12 cellular contexts compared by ENCODE assay signal in genomic region chr9:95517559-95517933, GRCh38. TPM values are rescaled to one million over a fixed set of nuclear protein-coding genes. Genes with fewer than 3 reads are reported as not detected.
DNase-seq lines count a peak whose midpoint lies in the region; ATAC-seq and TF ChIP-seq lines count a peak whose summit lies in the region.
"Had no signal": no experiment of that assay in that cellular context is flagged by ENCODE, and none has a peak within 500 bp of the region (broad histone marks: within the 10 kb centered on the region; RNA-seq: fewer than 3 reads in every experiment).

No MANE protein-coding gene starts in this region.

- intact Hi-C loops in activated CD4-positive, alpha-beta memory T cell treated with anti-CD3 and anti-CD28 coated beads for 36 hours (cut with micrococcal nuclease) = loop anchor here (10.0 kb wide), 1 partner anchor 203 kb away; the partner anchor contains the start of gene FANCC

- no peak for TF ChIP-seq RAD21 in SK-N-SH (IDR thresholded peaks at IDR 0.05; ENCODE audit: low read length)

- peaks cover 12% of the 10 kb centered on the region for H3F3A ChIP-seq in SK-N-SH (replicated peaks; ENCODE audit: insufficient read depth)

- H3K4me2 ChIP-seq in SK-N-SH = no peak overlapping the region

- peak overlapping the region; percentile 34 for H3K4me3 Mint-ChIP-seq in activated CD4-positive, alpha-beta memory T cell treated with anti-CD3 and anti-CD28 coated beads, Interleukin-2, amount 10 ng/mL, durations not matched to agents 7 days and 5 days
- no peak overlapping the region for H3K4me3 Mint-ChIP-seq in activated CD4-positive, alpha-beta memory T cell treated with anti-CD3 and anti-CD28 coated beads for 36 hours
- peak overlapping the region; percentile 99 for H3K4me3 Mint-ChIP-seq in stimulated activated effector memory CD8-positive, alpha-beta T cell treated with anti-CD3 and anti-CD28 coated beads, Interleukin-12 subunit alpha, Interleukin-12 subunit beta, amount 100 ng/mL, for 72 hours

- H3K4me3 ChIP-seq in astrocyte of the cerebellum (ENCODE audit: low read depth, low read length) (peak overlapping the region; percentile 52), kidney epithelial cell (ENCODE audit: low read depth, low read length) (peak overlapping the region; percentile 31), SK-N-SH (ENCODE audit: low read depth in 2 of 2, low read length in 1 of 2) (no peak overlapping the region)

- peaks cover 13% of the 10 kb centered on the region for H3K4me1 Mint-ChIP-seq in activated CD4-positive, alpha-beta memory T cell treated with anti-CD3 and anti-CD28 coated beads, Interleukin-2, amount 10 ng/mL, durations not matched to agents 7 days and 5 days
- H3K4me1 Mint-ChIP-seq in activated CD4-positive, alpha-beta memory T cell treated with anti-CD3 and anti-CD28 coated beads for 36 hours (ENCODE audit: low read depth) = peaks cover 16% of the 10 kb centered on the region
- peaks cover 18% of the 10 kb centered on the region for H3K4me1 Mint-ChIP-seq in stimulated activated effector memory CD8-positive, alpha-beta T cell treated with anti-CD3 and anti-CD28 coated beads, Interleukin-12 subunit alpha, Interleukin-12 subunit beta, amount 100 ng/mL, for 72 hours

- H3K27me3 ChIP-seq in kidney epithelial cell (ENCODE audit: control insufficient read depth, insufficient read depth, low read length) (peaks cover 5% of the 10 kb centered on the region), SK-N-SH (ENCODE audit: insufficient read depth) (0 out of 2 replicates have a peak, but pooled peaks cover 7% of the 10 kb centered on the region)
- H3K27me3 ChIP-seq: tibial artery had no signal

- in situ Hi-C loops in astrocyte of the cerebellum (cut with HindIII; ENCODE audit: low sequenced_read_pairs) = no loop called here

- H2AFZ ChIP-seq in SK-N-SH (ENCODE audit: low read depth) = no peak overlapping the region

- no peak for TF ChIP-seq EP300 in SK-N-SH (IDR thresholded peaks at IDR 0.05; ENCODE audit: borderline replicate concordance in 1 of 2, low read depth in 1 of 2, low read length in 1 of 2)

- no peak for ATAC-seq in stimulated activated effector memory CD8-positive, alpha-beta T cell treated with anti-CD3 and anti-CD28 coated beads, Interleukin-12 subunit alpha, Interleukin-12 subunit beta, amount 100 ng/mL, for 72 hours
- no peak for ATAC-seq in GM19455 (IDR thresholded peaks at IDR 0.05; ENCODE audit: unreplicated experiment)
- no peak for ATAC-seq in HG03280 (IDR thresholded peaks at IDR 0.05; ENCODE audit: unreplicated experiment)

- H3K9me3 Mint-ChIP-seq in activated CD4-positive, alpha-beta memory T cell treated with anti-CD3 and anti-CD28 coated beads, Interleukin-2, amount 10 ng/mL, durations not matched to agents 7 days and 5 days = peaks cover 6% of the 10 kb centered on the region
- H3K9me3 Mint-ChIP-seq in activated CD4-positive, alpha-beta memory T cell treated with anti-CD3 and anti-CD28 coated beads for 36 hours = peaks cover 10% of the 10 kb centered on the region
- no peaks in the 10 kb centered on the region for H3K9me3 Mint-ChIP-seq in stimulated activated effector memory CD8-positive, alpha-beta T cell treated with anti-CD3 and anti-CD28 coated beads, Interleukin-12 subunit alpha, Interleukin-12 subunit beta, amount 100 ng/mL, for 72 hours

- no peaks in the 10 kb centered on the region for H3K9me3 ChIP-seq in SK-N-SH
- H3K9me3 ChIP-seq: tibial artery had no signal

- H3K36me3 ChIP-seq in kidney epithelial cell (ENCODE audit: control insufficient read depth, insufficient read depth, low read length) = no peaks in the 10 kb centered on the region
- H3K36me3 ChIP-seq in SK-N-SH (replicated peaks in 1 of 2; ENCODE audit: control insufficient read depth in 1 of 2, insufficient read depth in 2 of 2, low read length in 1 of 2) = no peaks in the 10 kb centered on the region
- H3K36me3 ChIP-seq: tibial artery had no signal

- DNase-seq in activated CD4-positive, alpha-beta memory T cell treated with anti-CD3 and anti-CD28 coated beads, Interleukin-2, amount 10 ng/mL, durations not matched to agents 7 days and 5 days = no peak
- DNase-seq in activated CD4-positive, alpha-beta memory T cell treated with anti-CD3 and anti-CD28 coated beads for 36 hours = no peak
- DNase-seq in astrocyte of the cerebellum (ENCODE audit: low read depth) (no peak), kidney epithelial cell (ENCODE audit: low read depth) (no peak), SK-N-SH (no peak)
- no peak for DNase-seq in stimulated activated effector memory CD8-positive, alpha-beta T cell treated with anti-CD3 and anti-CD28 coated beads, Interleukin-12 subunit alpha, Interleukin-12 subunit beta, amount 100 ng/mL, for 72 hours (ENCODE audit: low spot score in 2 of 2)
- DNase-seq: Karpas-422; stimulated activated CD4-positive, alpha-beta T cell treated with anti-CD3 and anti-CD28 coated beads, Interleukin-2, amount 100 ng/mL, for 24 hours; SW 1271 had no signal

- no peaks in the 10 kb centered on the region for H4K20me1 ChIP-seq in SK-N-SH (ENCODE audit: insufficient read depth)

- H3K79me2 ChIP-seq in SK-N-SH (ENCODE audit: insufficient read depth) = no peaks in the 10 kb centered on the region

- H3K27ac Mint-ChIP-seq in activated CD4-positive, alpha-beta memory T cell treated with anti-CD3 and anti-CD28 coated beads, Interleukin-2, amount 10 ng/mL, durations not matched to agents 7 days and 5 days = no peak overlapping the region
- no peak overlapping the region for H3K27ac Mint-ChIP-seq in activated CD4-positive, alpha-beta memory T cell treated with anti-CD3 and anti-CD28 coated beads for 36 hours
- no peak overlapping the region for H3K27ac Mint-ChIP-seq in stimulated activated effector memory CD8-positive, alpha-beta T cell treated with anti-CD3 and anti-CD28 coated beads, Interleukin-12 subunit alpha, Interleukin-12 subunit beta, amount 100 ng/mL, for 72 hours

- TF ChIP-seq CTCF in astrocyte of the cerebellum (IDR thresholded peaks at IDR 0.05; ENCODE audit: low read depth, low read length, missing control alignments) (no peak), kidney epithelial cell (IDR thresholded peaks at IDR 0.05; ENCODE audit: insufficient read depth, low read length, poor library complexity, severe bottlenecking) (no peak), SK-N-SH (IDR thresholded peaks at IDR 0.05) (no peak)

- H3K4me1 ChIP-seq in SK-N-SH (ENCODE audit: control insufficient read depth in 1 of 2, insufficient read depth in 2 of 2, low read depth in 1 of 2, low read length in 1 of 2) = peaks cover 1 to 15% of the 10 kb centered on the region in 2 experiments; a peak in 3 of 4 replicates

- H3K27me3 Mint-ChIP-seq in activated CD4-positive, alpha-beta memory T cell treated with anti-CD3 and anti-CD28 coated beads, Interleukin-2, amount 10 ng/mL, durations not matched to agents 7 days and 5 days = peaks cover 64% of the 10 kb centered on the region
- peaks cover 18% of the 10 kb centered on the region for H3K27me3 Mint-ChIP-seq in activated CD4-positive, alpha-beta memory T cell treated with anti-CD3 and anti-CD28 coated beads for 36 hours

- no peak overlapping the region for H3K27ac ChIP-seq in SK-N-SH (ENCODE audit: low read depth in 2 of 2, low read length in 1 of 2)

- CTCF ChIA-PET in activated CD4-positive, alpha-beta memory T cell treated with anti-CD3 and anti-CD28 coated beads, Interleukin-2, amount 10 ng/mL, durations not matched to agents 7 days and 5 days (lab: Charles Lee) = no interaction called here
- CTCF ChIA-PET in activated CD4-positive, alpha-beta memory T cell treated with anti-CD3 and anti-CD28 coated beads for 36 hours (lab: Charles Lee) = interaction anchor here (0.7 kb wide), 1 partner anchor 173 kb away, joined by 3 read pairs; no protein-coding TSS in a partner anchor
- CTCF ChIA-PET in SK-N-SH (lab: Yijun Ruan, JAX) = interaction anchor here (1.2 kb wide), 1 partner anchor 10 kb away, joined by 3 read pairs; no protein-coding TSS in a partner anchor

- H3K9ac ChIP-seq in SK-N-SH = no peak overlapping the region

- 93% methylated on average over 14 of the region's 14 CpGs for WGBS in SK-N-SH (ENCODE audit: low lambda C conversion rate)

- POLR2A ChIA-PET in activated CD4-positive, alpha-beta memory T cell treated with anti-CD3 and anti-CD28 coated beads, Interleukin-2, amount 10 ng/mL, durations not matched to agents 7 days and 5 days (lab: Charles Lee) = interaction anchor here (0.8 kb wide), 1 partner anchor 11 kb away, joined by 3 read pairs; no protein-coding TSS in a partner anchor
- POLR2A ChIA-PET in activated CD4-positive, alpha-beta memory T cell treated with anti-CD3 and anti-CD28 coated beads for 36 hours (lab: Charles Lee) = no interaction called here
- POLR2A ChIA-PET in SK-N-SH (lab: Yijun Ruan, JAX) = interaction anchor here (1.2 kb wide), 1 partner anchor 358 kb away, joined by 3 read pairs; the partner anchor contains the start of gene ERCC6L2

- peaks cover 3% of the 10 kb centered on the region for H3K36me3 Mint-ChIP-seq in activated CD4-positive, alpha-beta memory T cell treated with anti-CD3 and anti-CD28 coated beads, Interleukin-2, amount 10 ng/mL, durations not matched to agents 7 days and 5 days (ENCODE audit: low read depth)
- H3K36me3 Mint-ChIP-seq in activated CD4-positive, alpha-beta memory T cell treated with anti-CD3 and anti-CD28 coated beads for 36 hours = peaks cover 2% of the 10 kb centered on the region
- H3K36me3 Mint-ChIP-seq in stimulated activated effector memory CD8-positive, alpha-beta T cell treated with anti-CD3 and anti-CD28 coated beads, Interleukin-12 subunit alpha, Interleukin-12 subunit beta, amount 100 ng/mL, for 72 hours = peaks cover 6% of the 10 kb centered on the region

- H3K9me2 ChIP-seq in SK-N-SH = no peaks in the 10 kb centered on the region

TF ChIP-seq in SK-N-SH, 30 proteins besides CTCF, POLR2A, EP300 and RAD21 (continues in another document):
- no peak for TF ChIP-seq RXRA (IDR thresholded peaks at IDR 0.05; ENCODE audit: borderline replicate concordance, low read depth)
- no peak for TF ChIP-seq MEF2A (IDR thresholded peaks at IDR 0.05; ENCODE audit: borderline replicate concordance, low read depth)
- TF ChIP-seq GATA2 (CRISPR knock-in tag; IDR thresholded peaks at IDR 0.05) = no peak
- TF ChIP-seq SIN3A (IDR thresholded peaks at IDR 0.05; ENCODE audit: borderline replicate concordance, low read depth, low read length) = no peak
- no peak for TF ChIP-seq RFX5 (IDR thresholded peaks at IDR 0.05; ENCODE audit: low read length)

RNA-seq across cellular contexts. Expression of gene PTCH1, which starts 0.8 kb away (rescaled TPM):
- 10 to 100 TPM; 17.2 to 19.2 TPM for total RNA-seq in activated CD4-positive, alpha-beta memory T cell treated with anti-CD3 and anti-CD28 coated beads, Interleukin-2, amount 10 ng/mL, durations not matched to agents 7 days and 5 days
- 1 to 10 TPM; 3.9 to 6.3 TPM for total RNA-seq in activated CD4-positive, alpha-beta memory T cell treated with anti-CD3 and anti-CD28 coated beads for 36 hours
- 2.8 and 7.3 TPM in 2 replicates for total RNA-seq in kidney epithelial cell
- 1.7 and 3.3 TPM in 2 replicates for polyA plus RNA-seq in SK-N-SH (2012; rRNA removed)
- 2.2 and 2.4 TPM in 2 replicates for polyA plus RNA-seq in SK-N-SH (2012; cell fraction: cytosol; rRNA removed)
- polyA plus RNA-seq in SK-N-SH (2012; cell fraction: nucleus; rRNA removed) = 6.2 and 7.2 TPM in 2 replicates

Comparison
In these comparisons a context has a peak if more than half of its experiments do, and no peak if none do; other contexts are left out.
1. H3K4me3 ChIP-seq: peak in astrocyte of the cerebellum (single experiment) and kidney epithelial cell (single experiment); none in SK-N-SH (0 of 2).